Comparison of ENCODE assay signal across 8 cellular contexts in genomic region chr1:61050541-61051454, GRCh38. TPM values are rescaled to one million over a fixed set of nuclear protein-coding genes. Genes with fewer than 3 reads are reported as not detected.
DNase-seq lines count a peak whose midpoint lies in the region; ATAC-seq and TF ChIP-seq lines count a peak whose summit lies in the region.

No MANE protein-coding gene starts in this region.

- peak; percentile 17 for ATAC-seq in GM19438 (IDR thresholded peaks at IDR 0.05; ENCODE audit: low read depth, unreplicated experiment)
- ATAC-seq in effector memory CD8-positive, alpha-beta T cell (replicated peaks): peak; percentile 47
- ATAC-seq in HG03095 (IDR thresholded peaks at IDR 0.05; ENCODE audit: unreplicated experiment): no peak

- H3K4me3 ChIP-seq in Peyer's patch (peak overlapping the region; percentile 72 to 93 (median 81)), mesenchymal stem cell (ENCODE audit: insufficient read depth in 1 of 2, low read depth in 1 of 2, low read length in 2 of 2) (peak overlapping the region; percentile 70 to 80), thymus (ENCODE audit: low read length) (peak overlapping the region; percentile 76)

- peak overlapping the region in 1 of 2 experiments; percentile 44 for H3K18ac ChIP-seq in mesenchymal stem cell (ENCODE audit: low read depth in 1 of 2, low read length in 2 of 2)

- TF ChIP-seq CTCF in Peyer's patch (IDR thresholded peaks at IDR 0.05): no peak

- DNase-seq in AG08396 (ENCODE audit: low spot score) (peak; percentile 64), Peyer's patch (peak in 2 of 3 donors; percentile 54 to 55), mesenchymal stem cell (peak; percentile 6), NCI-H1694 (lab: John Stamatoyannopoulos, UW) (no peak)
- no peak for DNase-seq in effector memory CD8-positive, alpha-beta T cell

- peak overlapping the region; percentile 82 for H3K9ac ChIP-seq in mesenchymal stem cell (ENCODE audit: low read length)

- peak overlapping the region; percentile 81 to 93 for H3K4me3 Mint-ChIP-seq in effector memory CD8-positive, alpha-beta T cell

- peaks cover 3% of the 10 kb centered on the region for H3K36me3 Mint-ChIP-seq in effector memory CD8-positive, alpha-beta T cell (ENCODE audit: insufficient read depth)

- peak overlapping the region; percentile 71 to 91 (median 86) for H3K27ac ChIP-seq in Peyer's patch
- H3K27ac ChIP-seq in mesenchymal stem cell (ENCODE audit: low read length, poor library complexity, severe bottlenecking): no peak overlapping the region
- H3K27ac ChIP-seq in thymus (ENCODE audit: low read depth): peak overlapping the region; percentile 89

- no peak overlapping the region for H2AFZ ChIP-seq in mesenchymal stem cell (ENCODE audit: low read depth, low read length)

- H3K4me1 Mint-ChIP-seq in effector memory CD8-positive, alpha-beta T cell (ENCODE audit: low read depth in 2 of 2): peaks cover 12 to 21% of the 10 kb centered on the region in 2 donors

- no peak overlapping the region for H3K4ac ChIP-seq in mesenchymal stem cell (ENCODE audit: low read depth in 1 of 2, low read length in 2 of 2)

- no peak overlapping the region for H2BK5ac ChIP-seq in mesenchymal stem cell (ENCODE audit: low read depth, low read length, poor library complexity, severe bottlenecking)

- no peak overlapping the region for H3K14ac ChIP-seq in mesenchymal stem cell (ENCODE audit: low read length in 2 of 2)

- no peaks in the 10 kb centered on the region for H3K79me1 ChIP-seq in mesenchymal stem cell (replicated peaks; ENCODE audit: low read length, poor library complexity, severe bottlenecking)

- H4K91ac ChIP-seq in mesenchymal stem cell (ENCODE audit: low read length): no peak overlapping the region

- no peak overlapping the region for H2AK5ac ChIP-seq in mesenchymal stem cell (ENCODE audit: low read length, severe bottlenecking)

- H2BK120ac ChIP-seq in mesenchymal stem cell (ENCODE audit: low read depth, low read length): peak overlapping the region; percentile 34

- no peaks in the 10 kb centered on the region for H3K9me3 Mint-ChIP-seq in effector memory CD8-positive, alpha-beta T cell

- H3K36me3 ChIP-seq in Peyer's patch (no peaks in the 10 kb centered on the region), mesenchymal stem cell (ENCODE audit: control insufficient read depth in 1 of 2, insufficient read depth in 2 of 2, low read depth in 1 of 2, low read length in 2 of 2) (no peaks in the 10 kb centered on the region), thymus (ENCODE audit: control insufficient read depth, insufficient read depth) (no peaks in the 10 kb centered on the region)

- H3K4me1 ChIP-seq in Peyer's patch: peaks cover 0 to 27% (median 12%) of the 10 kb centered on the region in 4 donors
- H3K4me1 ChIP-seq in mesenchymal stem cell (ENCODE audit: control insufficient read depth, insufficient read depth, low read depth, low read length): peaks cover 18% of the 10 kb centered on the region
- H3K4me1 ChIP-seq in thymus (ENCODE audit: control insufficient read depth, insufficient read depth, low read length): peaks cover 10% of the 10 kb centered on the region

- H3K4me2 ChIP-seq in mesenchymal stem cell (ENCODE audit: low read length, poor library complexity, severe bottlenecking): peak overlapping the region; percentile 99

- no peak for TF ChIP-seq POLR2A in Peyer's patch (IDR thresholded peaks at IDR 0.05)

- no peaks in the 10 kb centered on the region for H3K27me3 ChIP-seq in Peyer's patch
- peaks cover 16 to 54% of the 10 kb centered on the region in 2 experiments for H3K27me3 ChIP-seq in mesenchymal stem cell (ENCODE audit: control insufficient read depth in 1 of 2, insufficient read depth in 1 of 2, low read length in 2 of 2)
- H3K27me3 ChIP-seq in thymus (ENCODE audit: control insufficient read depth, insufficient read depth): peaks cover 47% of the 10 kb centered on the region

- peaks cover 0 to 26% of the 10 kb centered on the region in 2 donors for H3K27me3 Mint-ChIP-seq in effector memory CD8-positive, alpha-beta T cell

- peak overlapping the region in 1 of 2 donors; percentile 35 for H3K27ac Mint-ChIP-seq in effector memory CD8-positive, alpha-beta T cell

- 2% methylated on average over 22 of the region's 86 CpGs for WGBS in mesenchymal stem cell
- WGBS in thymus: 1% methylated on average over 86 of the region's 86 CpGs

- no peak overlapping the region for H2BK12ac ChIP-seq in mesenchymal stem cell (ENCODE audit: low read length in 2 of 2)

- H4K8ac ChIP-seq in mesenchymal stem cell (ENCODE audit: low read length): peak overlapping the region; percentile 77

- no peak overlapping the region for H2BK15ac ChIP-seq in mesenchymal stem cell (ENCODE audit: low read depth, poor library complexity, severe bottlenecking)

- H3K23ac ChIP-seq in mesenchymal stem cell (ENCODE audit: low read length in 2 of 2): no peak overlapping the region

- H3K9me3 ChIP-seq in Peyer's patch (no peaks in the 10 kb centered on the region), mesenchymal stem cell (ENCODE audit: control insufficient read depth, low read length) (no peaks in the 10 kb centered on the region), thymus (ENCODE audit: control insufficient read depth) (no peaks in the 10 kb centered on the region)

RNA-seq across cellular contexts. Expression of gene NFIA, which starts 31.6 kb away (rescaled TPM):
- total RNA-seq in Peyer's patch: 100 to 1,000 TPM in 1 of 4 donors, 10 to 100 TPM in 3; 32.0 to 160 (median 32.9) TPM
- 5.0 TPM for polyA plus RNA-seq in mesenchymal stem cell (2013, experiment 1 of 2)
- polyA plus RNA-seq in mesenchymal stem cell (2013, experiment 2 of 2): 4.9 TPM
- polyA plus RNA-seq in thymus: 10.3 TPM

Comparison
In these comparisons a context has a peak if more than half of its experiments do, and no peak if none do; other contexts are left out.
1. DNase-seq: peak in AG08396 (single experiment), Peyer's patch (2 of 3) and mesenchymal stem cell (single experiment); none in effector memory CD8-positive, alpha-beta T cell (0 of 3) and NCI-H1694 (single experiment).
2. Peak in every context shown above with its lines, with median percentiles within 50 percentile points of each other: H3K4me3 ChIP-seq.